ENCODE assay signal across 8 cellular contexts in the genomic region with DNA sequence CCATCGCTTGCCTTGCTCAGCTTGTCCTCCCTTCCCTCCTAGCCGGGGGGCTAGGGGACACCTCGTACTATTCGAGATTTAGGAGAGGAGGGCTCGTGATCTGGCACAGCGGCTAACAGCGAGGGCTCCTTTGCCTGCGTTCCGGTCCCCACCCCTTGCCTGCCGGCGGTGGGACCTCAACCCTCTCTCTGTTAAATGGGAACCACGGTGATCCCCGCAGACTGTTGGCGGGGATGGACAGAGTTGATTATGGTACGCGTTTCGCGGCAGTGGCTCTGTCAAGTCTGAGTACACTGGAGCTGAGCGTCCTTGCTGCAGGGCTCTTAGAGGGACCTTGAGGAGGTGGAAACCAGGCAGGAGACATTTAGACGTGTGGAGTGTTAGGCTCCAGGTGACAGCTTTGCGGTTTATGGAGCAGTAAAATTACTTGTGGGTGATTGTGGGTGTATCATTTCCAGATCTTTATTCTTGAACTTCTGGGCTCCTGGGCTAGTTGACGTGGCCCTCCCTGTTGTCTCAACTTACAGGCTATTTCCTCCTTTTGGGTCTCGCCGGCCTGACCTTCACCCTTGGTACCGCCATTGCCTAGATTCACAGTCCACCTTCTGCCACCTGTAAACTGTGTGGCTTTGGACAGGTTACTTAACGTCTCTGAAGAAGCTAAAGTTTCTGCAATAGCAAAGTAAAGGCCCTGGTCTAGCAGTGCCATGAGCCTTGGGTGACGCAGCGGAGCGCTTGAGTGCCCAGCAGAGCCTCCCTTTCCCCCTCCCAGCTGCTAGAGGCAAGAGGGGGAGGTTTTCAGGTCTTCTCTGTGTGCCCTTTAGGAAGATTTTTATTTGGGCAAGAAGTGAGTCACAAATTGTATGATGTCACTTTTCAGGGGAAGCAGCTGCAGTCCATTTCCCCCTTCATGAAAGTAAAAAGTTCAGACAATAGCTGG. TPM values are rescaled to one million over a fixed set of nuclear protein-coding genes. Genes with fewer than 3 reads are reported as not detected.
A peak's percentile ranks its signal among the peaks of the same experiment; 100 is the strongest.
DNase-seq lines count a peak whose midpoint lies in the region; ATAC-seq and TF ChIP-seq lines count a peak whose summit lies in the region.

No MANE protein-coding gene starts in this region.

- peak overlapping the region; percentile 100 for H2AFZ ChIP-seq in KMS-11 (ENCODE audit: low read depth)

- ATAC-seq in GM21825 (IDR thresholded peaks at IDR 0.05; ENCODE audit: unreplicated experiment) = peak; percentile 27
- ATAC-seq in left lung = peak; percentile 53

- H3K27me3 ChIP-seq in GM06990 (replicated peaks; ENCODE audit: control insufficient read depth, insufficient read depth, low read length) (no peaks in the 10 kb centered on the region), KMS-11 (ENCODE audit: insufficient read depth, low read depth) (no peaks in the 10 kb centered on the region), left lung (no peaks in the 10 kb centered on the region)

- peak overlapping the region; percentile 91 for H3K4me2 ChIP-seq in KMS-11

- H3K4me1 ChIP-seq in KMS-11 (ENCODE audit: low read depth, poor library complexity, severe bottlenecking) = peaks cover 26% of the 10 kb centered on the region
- H3K4me1 ChIP-seq in left lung = peaks cover 0 to 33% of the 10 kb centered on the region in 2 donors

- H3K36me3 ChIP-seq in GM06990 (ENCODE audit: control insufficient read depth, insufficient read depth, low read length) (no peaks in the 10 kb centered on the region), KMS-11 (ENCODE audit: insufficient read depth) (no peaks in the 10 kb centered on the region), left lung (no peaks in the 10 kb centered on the region)

- peaks cover 0 to 4% of the 10 kb centered on the region in 2 donors for H3K9me3 ChIP-seq in left lung

- DNase-seq in GM06990 (ENCODE audit: extremely low read depth, insufficient read length) (peak; percentile 76), coronary artery (ENCODE audit: low spot score) (no peak), left lung (peak; percentile 55 to 76), 8988T (no peak)
- DNase-seq in stimulated activated CD8-positive, alpha-beta memory T cell treated with anti-CD3 and anti-CD28 coated beads, Interleukin-12 subunit alpha, Interleukin-12 subunit beta, amount 100 ng/mL, for 1 hour (ENCODE audit: low read depth) = peak; percentile 15

- intact Hi-C loops in left lung (cut with DNase I) = no loop called here

- H3K4me3 ChIP-seq in GM06990 (replicated peaks; ENCODE audit: low read depth, low read length) (peak overlapping the region; percentile 71), KMS-11 (IDR thresholded peaks at IDR 0.05; ENCODE audit: insufficient read depth, low read depth, low read length) (peak overlapping the region; percentile 48), coronary artery (peak overlapping the region; percentile 83), left lung (peak overlapping the region; percentile 89 to 93)

- no peak for TF ChIP-seq CTCF in GM06990 (IDR thresholded peaks at IDR 0.05; ENCODE audit: insufficient read depth, low read length, poor library complexity, severe bottlenecking)
- TF ChIP-seq CTCF in KMS-11 (conservative IDR thresholded peaks at IDR 0.05; ENCODE audit: low read depth, low read length) = no peak
- TF ChIP-seq CTCF in VCaP (conservative IDR thresholded peaks at IDR 0.05) = no peak
- TF ChIP-seq CTCF in coronary artery (IDR thresholded peaks at IDR 0.05) = no peak
- TF ChIP-seq CTCF in left lung (IDR thresholded peaks at IDR 0.05) = no peak

- no peaks in the 10 kb centered on the region for H4K20me1 ChIP-seq in KMS-11 (ENCODE audit: insufficient read depth)

- H3K79me2 ChIP-seq in KMS-11 (ENCODE audit: insufficient read depth, low read depth) = peaks cover 28% of the 10 kb centered on the region; the same call in 1 of the 2 replicates

- peak overlapping the region; percentile 93 for H3K9ac ChIP-seq in KMS-11

- H3K27ac ChIP-seq in KMS-11 = peak overlapping the region; percentile 83
- H3K27ac ChIP-seq in VCaP = peak overlapping the region; percentile 95
- H3K27ac ChIP-seq in coronary artery = peak overlapping the region; percentile 94 to 96
- H3K27ac ChIP-seq in left lung = peak overlapping the region; percentile 98 to 99

RNA-seq across cellular contexts. Expression of gene CASP7, which starts 0.7 kb away (rescaled TPM):
- 10 to 100 TPM; 34.0 to 39.1 TPM for total RNA-seq in left lung

RNA-seq across cellular contexts. Expression of gene NRAP, which starts 16.6 kb away (rescaled TPM):
- under 1 TPM; 0.09 to 0.26 TPM for total RNA-seq in left lung

Comparison
In these comparisons a context has a peak if more than half of its experiments do, and no peak if none do; other contexts are left out.
1. DNase-seq: peak in GM06990 (single experiment), left lung (2 of 2) and stimulated activated CD8-positive, alpha-beta memory T cell treated with anti-CD3 and anti-CD28 coated beads, Interleukin-12 subunit alpha, Interleukin-12 subunit beta, amount 100 ng/mL, for 1 hour (single experiment); none in coronary artery (single experiment) and 8988T (single experiment).
2. Peak in every context shown above with its lines, with median percentiles within 50 percentile points of each other: H3K4me3 ChIP-seq and H3K27ac ChIP-seq.